9 cellular contexts compared by ENCODE assay signal in genomic region chr4:15231265-15232091, GRCh38.
DNase-seq lines count a peak whose midpoint lies in the region; ATAC-seq, FAIRE-seq and TF ChIP-seq lines count a peak whose summit lies in the region.
"Had no signal": no experiment of that assay in that cellular context is flagged by ENCODE, and none has a peak within 500 bp of the region (broad histone marks: within the 10 kb centered on the region; RNA-seq: fewer than 3 reads in every experiment).

No MANE protein-coding gene starts in this region.

- H3K56ac ChIP-seq in H1 (replicated peaks; ENCODE audit: insufficient read length, low read depth, low read length), result no peak overlapping the region

- no peaks in the 10 kb centered on the region for H3K9me3 ChIP-seq in H1 (ENCODE audit: insufficient read depth in 2 of 2, low read depth in 1 of 2, low read length in 1 of 2)

- H3K27ac ChIP-seq in C4-2B (no peak overlapping the region), H1 (ENCODE audit: low read depth, low read length) (no peak overlapping the region)
- H3K27ac ChIP-seq: SK-N-MC had no signal

- POLR2A ChIA-PET in activated CD8-positive, alpha-beta T cell treated with anti-CD3 and anti-CD28 coated beads, Interleukin-2, amount 10 ng/mL, durations not matched to agents 7 days and 5 days (lab: Charles Lee), result interaction anchor here (1.0 kb wide), 1 partner anchor 425 kb away, joined by 3 read pairs; no protein-coding TSS in a partner anchor
- POLR2A ChIA-PET in H1 (lab: Charles Lee; ENCODE audit: partially characterized antibody), result interaction anchor here (0.6 kb wide), 1 partner anchor 444 kb away, joined by 3 read pairs; no protein-coding TSS in a partner anchor

- no peaks in the 10 kb centered on the region for H3K23me2 ChIP-seq in H1 (ENCODE audit: low read depth, low read length)

- CTCF ChIA-PET in activated CD8-positive, alpha-beta T cell treated with anti-CD3 and anti-CD28 coated beads, Interleukin-2, amount 10 ng/mL, durations not matched to agents 7 days and 5 days (lab: Charles Lee), result interaction anchor here (0.7 to 9.7 kb wide), 9 partner anchors 11 to 724 kb away, joined by 3 to 148 read pairs (median 4); no protein-coding TSS in a partner anchor
- CTCF ChIA-PET in H1 (lab: Charles Lee; ENCODE audit: partially characterized antibody), result interaction anchor here (0.6 to 5.0 kb wide), 19 partner anchors 34 to 1082 kb away, joined by 3 to 48 read pairs (median 3); no protein-coding TSS in a partner anchor

- no peak overlapping the region for H3K4me3 Mint-ChIP-seq in activated CD8-positive, alpha-beta T cell treated with anti-CD3 and anti-CD28 coated beads, Interleukin-2, amount 10 ng/mL, durations not matched to agents 7 days and 5 days
- no peak overlapping the region for H3K4me3 Mint-ChIP-seq in mesothelial cell of epicardium

- no peaks in the 10 kb centered on the region for H3K36me3 ChIP-seq in H1 (ENCODE audit: control insufficient read depth in 2 of 4, insufficient read depth in 4 of 4, low read length in 3 of 4)

- H4K91ac ChIP-seq in H1 (replicated peaks; ENCODE audit: insufficient read length, low read length), result no peak overlapping the region

- H2BK120ac ChIP-seq in H1 (replicated peaks; ENCODE audit: low read depth, low read length), result no peak overlapping the region

- H2BK20ac ChIP-seq in H1 (ENCODE audit: low read length), result no peak overlapping the region

- no peak for TF ChIP-seq EP300 in H1 (IDR thresholded peaks at IDR 0.05; ENCODE audit: borderline replicate concordance in 1 of 2, low read depth in 2 of 2, low read length in 2 of 2)

- peak; percentile 86 for FAIRE-seq in H1 (lab: Jason Lieb, UNC)

- 56% methylated on average over 8 of the region's 8 CpGs; no CpG with 5 or more reads in 1 of the 2 experiments for WGBS in H1 (ENCODE audit: extremely low coverage in 1 of 2, insufficient coverage in 1 of 2, insufficient read length in 1 of 2, insufficient replicate concordance in 2 of 2, low coverage in 1 of 2, low lambda C conversion rate in 2 of 2, missing lambda C conversion rate in 1 of 2), 2 experiments

- DNase-seq in NCI-H82 (lab: John Stamatoyannopoulos, UW) (peak; percentile 84), H1 (ENCODE audit: low read depth in 1 of 2, low spot score in 2 of 2) (peak in 1 of 2 experiments; percentile 83), mesothelial cell of epicardium (ENCODE audit: low spot score in 2 of 2, unreplicated experiment in 2 of 2) (peak; percentile 48 to 79)
- DNase-seq in activated CD8-positive, alpha-beta T cell treated with anti-CD3 and anti-CD28 coated beads, Interleukin-2, amount 10 ng/mL, durations not matched to agents 7 days and 5 days, result peak; percentile 84
- DNase-seq in stimulated activated CD8-positive, alpha-beta memory T cell treated with anti-CD3 and anti-CD28 coated beads, Interleukin-4, amount 100 ng/mL, for 1 hour (ENCODE audit: low read depth in 2 of 2, low spot score in 1 of 2), result peak; percentile 37 to 52

- ATAC-seq in GM19043 (IDR thresholded peaks at IDR 0.05; ENCODE audit: low read depth, unreplicated experiment), result peak; percentile 70
- ATAC-seq in HG03342 (IDR thresholded peaks at IDR 0.05; ENCODE audit: unreplicated experiment), result peak; percentile 88
- peak; percentile 83 for ATAC-seq in activated CD8-positive, alpha-beta T cell treated with anti-CD3 and anti-CD28 coated beads, Interleukin-2, amount 10 ng/mL, durations not matched to agents 7 days and 5 days

- no peaks in the 10 kb centered on the region for H3K79me2 ChIP-seq in H1 (ENCODE audit: control insufficient read depth in 1 of 2, insufficient read depth in 2 of 2, low read length in 2 of 2)

- H4K5ac ChIP-seq in H1 (ENCODE audit: insufficient read length, low read depth, low read length), result no peak overlapping the region

- H3K9ac ChIP-seq in H1 (replicated peaks in 1 of 4; ENCODE audit: extremely low read depth in 1 of 4, low read depth in 3 of 4, low read length in 3 of 4), result no peak overlapping the region

- no peak overlapping the region for H2BK12ac ChIP-seq in H1 (ENCODE audit: low read depth, low read length)

- no peaks in the 10 kb centered on the region for H4K20me1 ChIP-seq in H1 (replicated peaks in 1 of 2; ENCODE audit: control insufficient read depth in 1 of 2, insufficient read depth in 2 of 2, low read length in 2 of 2)

- no peaks in the 10 kb centered on the region for H3K79me1 ChIP-seq in H1 (ENCODE audit: low read depth, low read length)

- no peak overlapping the region for H3K4me2 ChIP-seq in H1 (ENCODE audit: insufficient read depth in 1 of 2, low read depth in 2 of 2, low read length in 2 of 2)

- H2AK5ac ChIP-seq in H1 (ENCODE audit: low read depth, low read length), result no peak overlapping the region

- H2AFZ ChIP-seq in H1 (ENCODE audit: low read length), result no peak overlapping the region

- H3K27me3 ChIP-seq in H1 (replicated peaks in 1 of 4; ENCODE audit: control insufficient read depth in 3 of 4, extremely low read depth in 1 of 4, insufficient read depth in 3 of 4, low read length in 3 of 4), result no peaks in the 10 kb centered on the region

- no peaks in the 10 kb centered on the region for H3K36me3 Mint-ChIP-seq in activated CD8-positive, alpha-beta T cell treated with anti-CD3 and anti-CD28 coated beads, Interleukin-2, amount 10 ng/mL, durations not matched to agents 7 days and 5 days (ENCODE audit: low read depth)
- no peaks in the 10 kb centered on the region for H3K36me3 Mint-ChIP-seq in mesothelial cell of epicardium

- peaks cover 31% of the 10 kb centered on the region for H3K4me1 Mint-ChIP-seq in activated CD8-positive, alpha-beta T cell treated with anti-CD3 and anti-CD28 coated beads, Interleukin-2, amount 10 ng/mL, durations not matched to agents 7 days and 5 days (ENCODE audit: low read depth)
- peaks cover 28% of the 10 kb centered on the region for H3K4me1 Mint-ChIP-seq in mesothelial cell of epicardium

- no peak for TF ChIP-seq POLR2A in H1 (IDR thresholded peaks at IDR 0.05; ENCODE audit: control extremely low read depth in 1 of 2, low read depth in 2 of 2, low read length in 2 of 2)

- no peak overlapping the region for H3K14ac ChIP-seq in H1 (ENCODE audit: insufficient read length)

- no peak overlapping the region for H3K4me3 ChIP-seq in H1 (ENCODE audit: extremely low read depth in 1 of 4, insufficient read depth in 2 of 4, low read depth in 3 of 4, low read length in 4 of 4)
- H3K4me3 ChIP-seq: SK-N-MC had no signal

- H3K18ac ChIP-seq in H1 (ENCODE audit: extremely low read depth, low read length), result no peak overlapping the region

- H3K27me3 Mint-ChIP-seq in activated CD8-positive, alpha-beta T cell treated with anti-CD3 and anti-CD28 coated beads, Interleukin-2, amount 10 ng/mL, durations not matched to agents 7 days and 5 days (ENCODE audit: low read depth), result peaks cover 3% of the 10 kb centered on the region
- no peaks in the 10 kb centered on the region for H3K27me3 Mint-ChIP-seq in mesothelial cell of epicardium (ENCODE audit: low read depth)

- no peak overlapping the region for H3K27ac Mint-ChIP-seq in activated CD8-positive, alpha-beta T cell treated with anti-CD3 and anti-CD28 coated beads, Interleukin-2, amount 10 ng/mL, durations not matched to agents 7 days and 5 days
- peak overlapping the region; percentile 19 for H3K27ac Mint-ChIP-seq in mesothelial cell of epicardium

- no peaks in the 10 kb centered on the region for H3K9me3 Mint-ChIP-seq in activated CD8-positive, alpha-beta T cell treated with anti-CD3 and anti-CD28 coated beads, Interleukin-2, amount 10 ng/mL, durations not matched to agents 7 days and 5 days (ENCODE audit: insufficient read depth)
- H3K9me3 Mint-ChIP-seq in mesothelial cell of epicardium, result no peaks in the 10 kb centered on the region

- peak; percentile 81 for TF ChIP-seq CTCF in C4-2B (conservative IDR thresholded peaks at IDR 0.05)
- peak; percentile 46 to 75 (median 74) for TF ChIP-seq CTCF in H1 (IDR thresholded peaks at IDR 0.05; ENCODE audit: control extremely low read depth in 1 of 3, insufficient read depth in 1 of 3, low read depth in 1 of 3, low read length in 3 of 3)
- peak; percentile 79 for TF ChIP-seq CTCF in mesothelial cell of epicardium (IDR thresholded peaks at IDR 0.05; ENCODE audit: unreplicated experiment)

- no peak overlapping the region for H2BK5ac ChIP-seq in H1 (ENCODE audit: low read depth, low read length)

- TF ChIP-seq RAD21 in H1 (IDR thresholded peaks at IDR 0.05 in 1 of 2, conservative IDR thresholded peaks at IDR 0.05 in 1 of 2; ENCODE audit: low read depth in 2 of 2, low read length in 2 of 2), result peak; percentile 73 to 82

- H2BK15ac ChIP-seq in H1 (ENCODE audit: low read length), result no peak overlapping the region

- no peak overlapping the region for H3K4ac ChIP-seq in H1 (replicated peaks; ENCODE audit: insufficient read length, low read depth, low read length)

- H3K23ac ChIP-seq in H1 (ENCODE audit: insufficient read length), result no peak overlapping the region

- no peaks in the 10 kb centered on the region for H3K4me1 ChIP-seq in H1 (replicated peaks in 1 of 4; ENCODE audit: control insufficient read depth in 3 of 4, insufficient read depth in 4 of 4, low read length in 3 of 4)

- H4K8ac ChIP-seq in H1 (ENCODE audit: extremely low read depth, insufficient read depth, low read length), result no peak overlapping the region

TF ChIP-seq in H1, 55 proteins besides CTCF, POLR2A, EP300 and RAD21 (continues in another document):
- TF ChIP-seq, protein P1, sequence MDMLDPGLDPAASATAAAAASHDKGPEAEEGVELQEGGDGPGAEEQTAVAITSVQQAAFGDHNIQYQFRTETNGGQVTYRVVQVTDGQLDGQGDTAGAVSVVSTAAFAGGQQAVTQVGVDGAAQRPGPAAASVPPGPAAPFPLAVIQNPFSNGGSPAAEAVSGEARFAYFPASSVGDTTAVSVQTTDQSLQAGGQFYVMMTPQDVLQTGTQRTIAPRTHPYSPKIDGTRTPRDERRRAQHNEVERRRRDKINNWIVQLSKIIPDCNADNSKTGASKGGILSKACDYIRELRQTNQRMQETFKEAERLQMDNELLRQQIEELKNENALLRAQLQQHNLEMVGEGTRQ (IDR thresholded peaks at IDR 0.05; ENCODE audit: low read length), result no peak
- no peak for TF ChIP-seq NANOG (IDR thresholded peaks at IDR 0.05; ENCODE audit: insufficient read depth, low read depth, low read length, poor library complexity, severe bottlenecking)
- TF ChIP-seq POLR2AphosphoS5 (IDR thresholded peaks at IDR 0.05; ENCODE audit: low read depth, low read length), result no peak
- no peak for TF ChIP-seq JUND (IDR thresholded peaks at IDR 0.05; ENCODE audit: low read length)
- no peak for TF ChIP-seq TCF12 (IDR thresholded peaks at IDR 0.05; ENCODE audit: low read depth, low read length)
- TF ChIP-seq EZH2 (IDR thresholded peaks at IDR 0.05; ENCODE audit: low read depth, low read length, severe bottlenecking), result no peak
- TF ChIP-seq SP4 (IDR thresholded peaks at IDR 0.05; ENCODE audit: low read length), result no peak
- TF ChIP-seq TAF7 (optimal IDR thresholded peaks at IDR 0.05; ENCODE audit: borderline replicate concordance, low read depth, low read length), result no peak
- TF ChIP-seq TEAD4 (IDR thresholded peaks at IDR 0.05; ENCODE audit: low read depth, low read length), result no peak
- no peak for TF ChIP-seq BACH1 (IDR thresholded peaks at IDR 0.05; ENCODE audit: low read length)
- TF ChIP-seq, protein P2, sequence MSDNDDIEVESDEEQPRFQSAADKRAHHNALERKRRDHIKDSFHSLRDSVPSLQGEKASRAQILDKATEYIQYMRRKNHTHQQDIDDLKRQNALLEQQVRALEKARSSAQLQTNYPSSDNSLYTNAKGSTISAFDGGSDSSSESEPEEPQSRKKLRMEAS (IDR thresholded peaks at IDR 0.05), result no peak
